1 cellular context compared by ENCODE assay signal in the genomic region with DNA sequence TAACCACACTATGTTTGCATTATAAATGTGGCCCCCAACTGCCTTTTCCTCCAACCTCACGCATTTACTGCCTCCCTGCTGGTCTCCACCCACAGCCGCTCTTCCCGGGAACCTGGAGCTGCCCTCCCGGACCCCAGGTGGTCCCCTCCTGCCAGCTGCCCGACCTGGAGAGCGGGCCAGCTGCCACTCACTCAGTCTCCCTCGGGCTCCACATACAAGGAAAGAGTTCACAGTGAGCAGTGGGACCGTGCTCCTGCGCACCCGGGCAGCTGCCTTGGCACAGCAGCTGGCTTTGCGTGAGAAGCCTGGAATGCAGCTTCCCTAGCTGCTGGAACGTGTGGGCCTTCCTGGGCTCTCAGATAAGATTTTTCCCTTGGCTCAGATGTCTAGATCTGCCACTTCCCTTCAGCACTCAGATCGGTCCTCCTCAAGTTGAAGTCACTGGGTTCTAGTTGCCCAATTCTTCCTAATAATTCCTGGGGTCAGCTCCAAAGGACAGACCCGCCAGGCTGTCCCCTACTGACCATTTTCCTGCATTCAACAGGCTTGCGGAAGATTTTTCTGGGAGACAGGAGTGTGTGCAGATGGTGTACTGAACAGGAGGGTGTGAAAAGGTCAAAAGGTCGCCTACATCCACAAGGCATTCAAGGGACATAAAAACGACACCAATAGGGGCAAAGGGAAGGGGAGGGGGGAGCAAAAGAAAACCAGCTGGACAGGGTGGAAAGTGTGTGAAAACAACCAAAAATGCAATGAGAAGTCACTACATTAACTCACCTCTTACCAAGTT.
A peak's percentile ranks its signal among the peaks of the same experiment; 100 is the strongest.
TF ChIP-seq lines count a peak whose summit lies in the region.

No MANE protein-coding gene starts in this region.

TF ChIP-seq in HEK293, 187 proteins besides CTCF, POLR2A, EP300 and RAD21 (continued from another document and continues in another):
- TF ChIP-seq, protein P1, sequence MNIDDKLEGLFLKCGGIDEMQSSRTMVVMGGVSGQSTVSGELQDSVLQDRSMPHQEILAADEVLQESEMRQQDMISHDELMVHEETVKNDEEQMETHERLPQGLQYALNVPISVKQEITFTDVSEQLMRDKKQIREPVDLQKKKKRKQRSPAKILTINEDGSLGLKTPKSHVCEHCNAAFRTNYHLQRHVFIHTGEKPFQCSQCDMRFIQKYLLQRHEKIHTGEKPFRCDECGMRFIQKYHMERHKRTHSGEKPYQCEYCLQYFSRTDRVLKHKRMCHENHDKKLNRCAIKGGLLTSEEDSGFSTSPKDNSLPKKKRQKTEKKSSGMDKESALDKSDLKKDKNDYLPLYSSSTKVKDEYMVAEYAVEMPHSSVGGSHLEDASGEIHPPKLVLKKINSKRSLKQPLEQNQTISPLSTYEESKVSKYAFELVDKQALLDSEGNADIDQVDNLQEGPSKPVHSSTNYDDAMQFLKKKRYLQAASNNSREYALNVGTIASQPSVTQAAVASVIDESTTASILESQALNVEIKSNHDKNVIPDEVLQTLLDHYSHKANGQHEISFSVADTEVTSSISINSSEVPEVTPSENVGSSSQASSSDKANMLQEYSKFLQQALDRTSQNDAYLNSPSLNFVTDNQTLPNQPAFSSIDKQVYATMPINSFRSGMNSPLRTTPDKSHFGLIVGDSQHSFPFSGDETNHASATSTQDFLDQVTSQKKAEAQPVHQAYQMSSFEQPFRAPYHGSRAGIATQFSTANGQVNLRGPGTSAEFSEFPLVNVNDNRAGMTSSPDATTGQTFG (tag by site-specific recombination; IDR thresholded peaks at IDR 0.05; ENCODE audit: borderline replicate concordance) = no peak
- TF ChIP-seq ZNF600 (tag by site-specific recombination; IDR thresholded peaks at IDR 0.05) = peak; percentile 88
- TF ChIP-seq ZNF677 (tag by site-specific recombination; IDR thresholded peaks at IDR 0.05) = no peak
- no peak for TF ChIP-seq ZNF10 (tag by site-specific recombination; IDR thresholded peaks at IDR 0.05)
- TF ChIP-seq ZNF132 (tag by site-specific recombination; IDR thresholded peaks at IDR 0.05; ENCODE audit: borderline replicate concordance) = no peak
- TF ChIP-seq, protein P2, sequence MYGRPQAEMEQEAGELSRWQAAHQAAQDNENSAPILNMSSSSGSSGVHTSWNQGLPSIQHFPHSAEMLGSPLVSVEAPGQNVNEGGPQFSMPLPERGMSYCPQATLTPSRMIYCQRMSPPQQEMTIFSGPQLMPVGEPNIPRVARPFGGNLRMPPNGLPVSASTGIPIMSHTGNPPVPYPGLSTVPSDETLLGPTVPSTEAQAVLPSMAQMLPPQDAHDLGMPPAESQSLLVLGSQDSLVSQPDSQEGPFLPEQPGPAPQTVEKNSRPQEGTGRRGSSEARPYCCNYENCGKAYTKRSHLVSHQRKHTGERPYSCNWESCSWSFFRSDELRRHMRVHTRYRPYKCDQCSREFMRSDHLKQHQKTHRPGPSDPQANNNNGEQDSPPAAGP (tag by site-specific recombination; IDR thresholded peaks at IDR 0.05) = no peak
- no peak for TF ChIP-seq ZBTB8A (tag by site-specific recombination; IDR thresholded peaks at IDR 0.05)
- no peak for TF ChIP-seq SALL2 (tag by site-specific recombination; IDR thresholded peaks at IDR 0.05; ENCODE audit: borderline replicate concordance)
- TF ChIP-seq ZNF350 (tag by site-specific recombination; IDR thresholded peaks at IDR 0.05) = no peak
- TF ChIP-seq ZFP41 (tag by site-specific recombination; IDR thresholded peaks at IDR 0.05; ENCODE audit: borderline replicate concordance) = no peak
- no peak for TF ChIP-seq ZBTB7A (tag by site-specific recombination; IDR thresholded peaks at IDR 0.05; ENCODE audit: low read depth)
- no peak for TF ChIP-seq ZSCAN30 (tag by site-specific recombination; IDR thresholded peaks at IDR 0.05)
- TF ChIP-seq, protein P3, sequence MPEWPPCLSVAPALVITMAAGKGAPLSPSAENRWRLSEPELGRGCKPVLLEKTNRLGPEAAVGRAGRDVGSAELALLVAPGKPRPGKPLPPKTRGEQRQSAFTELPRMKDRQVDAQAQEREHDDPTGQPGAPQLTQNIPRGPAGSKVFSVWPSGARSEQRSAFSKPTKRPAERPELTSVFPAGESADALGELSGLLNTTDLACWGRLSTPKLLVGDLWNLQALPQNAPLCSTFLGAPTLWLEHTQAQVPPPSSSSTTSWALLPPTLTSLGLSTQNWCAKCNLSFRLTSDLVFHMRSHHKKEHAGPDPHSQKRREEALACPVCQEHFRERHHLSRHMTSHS (tag by site-specific recombination; IDR thresholded peaks at IDR 0.05) = no peak
- no peak; the same call in none of the 2 replicates for TF ChIP-seq SCRT2 (tag by site-specific recombination; IDR thresholded peaks at IDR 0.05)
- TF ChIP-seq, protein P4, sequence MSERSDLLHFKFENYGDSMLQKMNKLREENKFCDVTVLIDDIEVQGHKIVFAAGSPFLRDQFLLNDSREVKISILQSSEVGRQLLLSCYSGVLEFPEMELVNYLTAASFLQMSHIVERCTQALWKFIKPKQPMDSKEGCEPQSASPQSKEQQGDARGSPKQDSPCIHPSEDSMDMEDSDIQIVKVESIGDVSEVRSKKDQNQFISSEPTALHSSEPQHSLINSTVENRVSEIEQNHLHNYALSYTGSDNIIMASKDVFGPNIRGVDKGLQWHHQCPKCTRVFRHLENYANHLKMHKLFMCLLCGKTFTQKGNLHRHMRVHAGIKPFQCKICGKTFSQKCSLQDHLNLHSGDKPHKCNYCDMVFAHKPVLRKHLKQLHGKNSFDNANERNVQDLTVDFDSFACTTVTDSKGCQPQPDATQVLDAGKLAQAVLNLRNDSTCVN (tag by site-specific recombination; optimal IDR thresholded peaks at IDR 0.05) = no peak
- TF ChIP-seq, protein P5, sequence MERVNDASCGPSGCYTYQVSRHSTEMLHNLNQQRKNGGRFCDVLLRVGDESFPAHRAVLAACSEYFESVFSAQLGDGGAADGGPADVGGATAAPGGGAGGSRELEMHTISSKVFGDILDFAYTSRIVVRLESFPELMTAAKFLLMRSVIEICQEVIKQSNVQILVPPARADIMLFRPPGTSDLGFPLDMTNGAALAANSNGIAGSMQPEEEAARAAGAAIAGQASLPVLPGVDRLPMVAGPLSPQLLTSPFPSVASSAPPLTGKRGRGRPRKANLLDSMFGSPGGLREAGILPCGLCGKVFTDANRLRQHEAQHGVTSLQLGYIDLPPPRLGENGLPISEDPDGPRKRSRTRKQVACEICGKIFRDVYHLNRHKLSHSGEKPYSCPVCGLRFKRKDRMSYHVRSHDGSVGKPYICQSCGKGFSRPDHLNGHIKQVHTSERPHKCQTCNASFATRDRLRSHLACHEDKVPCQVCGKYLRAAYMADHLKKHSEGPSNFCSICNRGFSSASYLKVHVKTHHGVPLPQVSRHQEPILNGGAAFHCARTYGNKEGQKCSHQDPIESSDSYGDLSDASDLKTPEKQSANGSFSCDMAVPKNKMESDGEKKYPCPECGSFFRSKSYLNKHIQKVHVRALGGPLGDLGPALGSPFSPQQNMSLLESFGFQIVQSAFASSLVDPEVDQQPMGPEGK (tag by site-specific recombination; IDR thresholded peaks at IDR 0.05) = peak; percentile 60; the same call in 1 of the 2 replicates
- no peak for TF ChIP-seq ZNF114 (tag by site-specific recombination; IDR thresholded peaks at IDR 0.05)
- TF ChIP-seq SP7 (tag by site-specific recombination; IDR thresholded peaks at IDR 0.05) = peak; percentile 46; the same call in 1 of the 2 replicates
- TF ChIP-seq MYNN (tag by site-specific recombination; IDR thresholded peaks at IDR 0.05; ENCODE audit: borderline replicate concordance) = no peak
- TF ChIP-seq ZFP3 (tag by site-specific recombination; IDR thresholded peaks at IDR 0.05; ENCODE audit: low read depth) = no peak
- no peak for TF ChIP-seq ZNF792 (tag by site-specific recombination; IDR thresholded peaks at IDR 0.05)
- TF ChIP-seq, protein P6, sequence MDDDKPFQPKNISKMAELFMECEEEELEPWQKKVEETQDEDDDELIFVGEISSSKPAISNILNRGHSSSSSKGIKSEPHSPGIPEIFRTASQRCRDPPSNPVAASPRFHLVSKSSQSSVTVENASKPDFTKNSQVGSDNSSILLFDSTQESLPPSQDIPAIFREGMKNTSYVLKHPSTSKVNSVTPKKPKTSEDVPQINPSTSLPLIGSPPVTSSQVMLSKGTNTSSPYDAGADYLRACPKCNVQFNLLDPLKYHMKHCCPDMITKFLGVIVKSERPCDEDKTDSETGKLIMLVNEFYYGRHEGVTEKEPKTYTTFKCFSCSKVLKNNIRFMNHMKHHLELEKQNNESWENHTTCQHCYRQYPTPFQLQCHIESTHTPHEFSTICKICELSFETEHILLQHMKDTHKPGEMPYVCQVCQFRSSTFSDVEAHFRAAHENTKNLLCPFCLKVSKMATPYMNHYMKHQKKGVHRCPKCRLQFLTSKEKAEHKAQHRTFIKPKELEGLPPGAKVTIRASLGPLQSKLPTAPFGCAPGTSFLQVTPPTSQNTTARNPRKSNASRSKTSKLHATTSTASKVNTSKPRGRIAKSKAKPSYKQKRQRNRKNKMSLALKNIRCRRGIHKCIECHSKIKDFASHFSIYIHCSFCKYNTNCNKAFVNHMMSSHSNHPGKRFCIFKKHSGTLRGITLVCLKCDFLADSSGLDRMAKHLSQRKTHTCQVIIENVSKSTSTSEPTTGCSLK (tag by site-specific recombination; IDR thresholded peaks at IDR 0.05) = no peak
- TF ChIP-seq, protein P7, sequence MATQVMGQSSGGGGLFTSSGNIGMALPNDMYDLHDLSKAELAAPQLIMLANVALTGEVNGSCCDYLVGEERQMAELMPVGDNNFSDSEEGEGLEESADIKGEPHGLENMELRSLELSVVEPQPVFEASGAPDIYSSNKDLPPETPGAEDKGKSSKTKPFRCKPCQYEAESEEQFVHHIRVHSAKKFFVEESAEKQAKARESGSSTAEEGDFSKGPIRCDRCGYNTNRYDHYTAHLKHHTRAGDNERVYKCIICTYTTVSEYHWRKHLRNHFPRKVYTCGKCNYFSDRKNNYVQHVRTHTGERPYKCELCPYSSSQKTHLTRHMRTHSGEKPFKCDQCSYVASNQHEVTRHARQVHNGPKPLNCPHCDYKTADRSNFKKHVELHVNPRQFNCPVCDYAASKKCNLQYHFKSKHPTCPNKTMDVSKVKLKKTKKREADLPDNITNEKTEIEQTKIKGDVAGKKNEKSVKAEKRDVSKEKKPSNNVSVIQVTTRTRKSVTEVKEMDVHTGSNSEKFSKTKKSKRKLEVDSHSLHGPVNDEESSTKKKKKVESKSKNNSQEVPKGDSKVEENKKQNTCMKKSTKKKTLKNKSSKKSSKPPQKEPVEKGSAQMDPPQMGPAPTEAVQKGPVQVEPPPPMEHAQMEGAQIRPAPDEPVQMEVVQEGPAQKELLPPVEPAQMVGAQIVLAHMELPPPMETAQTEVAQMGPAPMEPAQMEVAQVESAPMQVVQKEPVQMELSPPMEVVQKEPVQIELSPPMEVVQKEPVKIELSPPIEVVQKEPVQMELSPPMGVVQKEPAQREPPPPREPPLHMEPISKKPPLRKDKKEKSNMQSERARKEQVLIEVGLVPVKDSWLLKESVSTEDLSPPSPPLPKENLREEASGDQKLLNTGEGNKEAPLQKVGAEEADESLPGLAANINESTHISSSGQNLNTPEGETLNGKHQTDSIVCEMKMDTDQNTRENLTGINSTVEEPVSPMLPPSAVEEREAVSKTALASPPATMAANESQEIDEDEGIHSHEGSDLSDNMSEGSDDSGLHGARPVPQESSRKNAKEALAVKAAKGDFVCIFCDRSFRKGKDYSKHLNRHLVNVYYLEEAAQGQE (tag by site-specific recombination; IDR thresholded peaks at IDR 0.05) = no peak; the same call in none of the 2 replicates
- TF ChIP-seq GLIS2 (tag by site-specific recombination; IDR thresholded peaks at IDR 0.05) = peak; percentile 91
- TF ChIP-seq, protein P8, sequence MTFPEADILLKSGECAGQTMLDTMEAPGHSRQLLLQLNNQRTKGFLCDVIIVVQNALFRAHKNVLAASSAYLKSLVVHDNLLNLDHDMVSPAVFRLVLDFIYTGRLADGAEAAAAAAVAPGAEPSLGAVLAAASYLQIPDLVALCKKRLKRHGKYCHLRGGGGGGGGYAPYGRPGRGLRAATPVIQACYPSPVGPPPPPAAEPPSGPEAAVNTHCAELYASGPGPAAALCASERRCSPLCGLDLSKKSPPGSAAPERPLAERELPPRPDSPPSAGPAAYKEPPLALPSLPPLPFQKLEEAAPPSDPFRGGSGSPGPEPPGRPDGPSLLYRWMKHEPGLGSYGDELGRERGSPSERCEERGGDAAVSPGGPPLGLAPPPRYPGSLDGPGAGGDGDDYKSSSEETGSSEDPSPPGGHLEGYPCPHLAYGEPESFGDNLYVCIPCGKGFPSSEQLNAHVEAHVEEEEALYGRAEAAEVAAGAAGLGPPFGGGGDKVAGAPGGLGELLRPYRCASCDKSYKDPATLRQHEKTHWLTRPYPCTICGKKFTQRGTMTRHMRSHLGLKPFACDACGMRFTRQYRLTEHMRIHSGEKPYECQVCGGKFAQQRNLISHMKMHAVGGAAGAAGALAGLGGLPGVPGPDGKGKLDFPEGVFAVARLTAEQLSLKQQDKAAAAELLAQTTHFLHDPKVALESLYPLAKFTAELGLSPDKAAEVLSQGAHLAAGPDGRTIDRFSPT (tag by site-specific recombination; IDR thresholded peaks at IDR 0.05) = peak; percentile 82
- no peak for TF ChIP-seq ZNF211 (tag by site-specific recombination; IDR thresholded peaks at IDR 0.05; ENCODE audit: low read depth)
- TF ChIP-seq GLIS1 (tag by site-specific recombination; IDR thresholded peaks at IDR 0.05) = peak; percentile 100
- TF ChIP-seq ZSCAN16 (tag by site-specific recombination; IDR thresholded peaks at IDR 0.05) = no peak
- no peak for TF ChIP-seq ZNF133 (tag by site-specific recombination; IDR thresholded peaks at IDR 0.05)
- 0 out of 2 replicates have a peak, but pooled peaks have one; percentile 17 for TF ChIP-seq MZF1 (tag by site-specific recombination; IDR thresholded peaks at IDR 0.05; ENCODE audit: borderline replicate concordance)
- peak; percentile 60 for TF ChIP-seq EGR2 (tag by site-specific recombination; IDR thresholded peaks at IDR 0.05; ENCODE audit: low read depth)
- TF ChIP-seq ZNF274 (IDR thresholded peaks at IDR 0.05; ENCODE audit: low read length) = no peak
- TF ChIP-seq ZNF274 (tag by site-specific recombination; IDR thresholded peaks at IDR 0.05; ENCODE audit: borderline replicate concordance) = no peak
- peak; percentile 99 for TF ChIP-seq ZBTB20 (tag by site-specific recombination; IDR thresholded peaks at IDR 0.05)
- no peak for TF ChIP-seq ZNF426 (tag by site-specific recombination; IDR thresholded peaks at IDR 0.05)
- peak; percentile 29; the same call in 1 of the 2 replicates for TF ChIP-seq ZNF394 (tag by site-specific recombination; IDR thresholded peaks at IDR 0.05; ENCODE audit: borderline replicate concordance)
- TF ChIP-seq, protein P9, sequence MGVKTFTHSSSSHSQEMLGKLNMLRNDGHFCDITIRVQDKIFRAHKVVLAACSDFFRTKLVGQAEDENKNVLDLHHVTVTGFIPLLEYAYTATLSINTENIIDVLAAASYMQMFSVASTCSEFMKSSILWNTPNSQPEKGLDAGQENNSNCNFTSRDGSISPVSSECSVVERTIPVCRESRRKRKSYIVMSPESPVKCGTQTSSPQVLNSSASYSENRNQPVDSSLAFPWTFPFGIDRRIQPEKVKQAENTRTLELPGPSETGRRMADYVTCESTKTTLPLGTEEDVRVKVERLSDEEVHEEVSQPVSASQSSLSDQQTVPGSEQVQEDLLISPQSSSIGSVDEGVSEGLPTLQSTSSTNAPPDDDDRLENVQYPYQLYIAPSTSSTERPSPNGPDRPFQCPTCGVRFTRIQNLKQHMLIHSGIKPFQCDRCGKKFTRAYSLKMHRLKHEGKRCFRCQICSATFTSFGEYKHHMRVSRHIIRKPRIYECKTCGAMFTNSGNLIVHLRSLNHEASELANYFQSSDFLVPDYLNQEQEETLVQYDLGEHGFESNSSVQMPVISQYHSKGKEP (tag by site-specific recombination; IDR thresholded peaks at IDR 0.05) = no peak
- TF ChIP-seq SP3 (tag by site-specific recombination; IDR thresholded peaks at IDR 0.05) = no peak
- TF ChIP-seq ZNF146 (tag by site-specific recombination; IDR thresholded peaks at IDR 0.05) = no peak
- TF ChIP-seq ZBTB21 (tag by site-specific recombination; IDR thresholded peaks at IDR 0.05) = no peak
- 0 out of 2 replicates have a peak, but pooled peaks have one; percentile 11 for TF ChIP-seq ZNF629 (tag by site-specific recombination; IDR thresholded peaks at IDR 0.05)
- TF ChIP-seq ZNF416 (tag by site-specific recombination; IDR thresholded peaks at IDR 0.05) = no peak
